8 cellular contexts compared by ENCODE assay signal in genomic region chrX:47619486-47620302, GRCh38. TPM values are rescaled to one million over a fixed set of nuclear protein-coding genes. Genes with fewer than 3 reads are reported as not detected.
DNase-seq lines count a peak whose midpoint lies in the region; ATAC-seq and TF ChIP-seq lines count a peak whose summit lies in the region.

Gene SYN1, minus strand, starts transcription at chrX:47619857. Its CDS starts 129 bp downstream, at chrX:47619728.

- H3K27ac ChIP-seq in right lobe of liver, result no peak within 1 kb of the TSS

- DNase-seq in NCI-H510A (lab: John Stamatoyannopoulos, UW) (peak; percentile 68), dermis blood vessel endothelial cell (peak; percentile 84), right lobe of liver (peak; percentile 66 to 84 (median 80))
- DNase-seq in activated CD4-positive, alpha-beta T cell treated with anti-CD3 and anti-CD28 coated beads, Interleukin-2, amount 50 U/mL, for 48 hours, result peak; percentile 74 to 76
- peak; percentile 80 for DNase-seq in stimulated activated CD4-positive, alpha-beta T cell treated with anti-CD3 and anti-CD28 coated beads, Interleukin-4, amount 100 ng/mL, for 24 hours

- no peaks in the 10 kb centered on the region for H3K36me3 ChIP-seq in right lobe of liver

- TF ChIP-seq CTCF in GM12875 (IDR thresholded peaks at IDR 0.05; ENCODE audit: borderline replicate concordance, insufficient read depth, low read depth, low read length), result peak; percentile 21; the same call in 1 of the 2 replicates
- peak in 3 of 4 donors; percentile 10 to 11 (median 10) for TF ChIP-seq CTCF in right lobe of liver (IDR thresholded peaks at IDR 0.05)

- H3K27me3 ChIP-seq in right lobe of liver, result no peaks in the 10 kb centered on the region

- TF ChIP-seq POLR2A in right lobe of liver (IDR thresholded peaks at IDR 0.05), result no peak

- ATAC-seq in HG03139 (IDR thresholded peaks at IDR 0.05; ENCODE audit: unreplicated experiment), result peak; percentile 50
- ATAC-seq in right lobe of liver, result peak; percentile 89 to 96 (median 94)
- no peak for ATAC-seq in GM21786 (IDR thresholded peaks at IDR 0.05; ENCODE audit: unreplicated experiment)

- 64% methylated on average over 11 of the region's 88 CpGs for WGBS in right lobe of liver (ENCODE audit: insufficient coverage, low coverage, low lambda C conversion rate, missing lambda C conversion rate)

- peak within 1 kb of the TSS; percentile 15 for H3K4me3 ChIP-seq in GM12875 (ENCODE audit: low read depth, low read length)
- H3K4me3 ChIP-seq in right lobe of liver, result peak within 1 kb of the TSS in 2 of 3 donors; percentile 14 to 32

- no peaks in the 10 kb centered on the region for H3K9me3 ChIP-seq in right lobe of liver

- intact Hi-C loops in right lobe of liver (cut with DNase I), result no loop called here

- no peaks in the 10 kb centered on the region for H3K4me1 ChIP-seq in right lobe of liver

RNA-seq across cellular contexts. Expression of gene SYN1, which starts in this region (rescaled TPM):
- 0.05 TPM in 1 of 2 replicates, not detected in the other for total RNA-seq in dermis blood vessel endothelial cell
- total RNA-seq in right lobe of liver, result 1 to 10 TPM in 2 of 6 experiments, under 1 TPM in 3, not detected in 1; 0.22 to 3.1 (median 0.37) TPM

Comparison
In these comparisons a context has a peak if more than half of its experiments do, and no peak if none do; other contexts are left out.
1. Peak in DNase-seq in dermis blood vessel endothelial cell; RNA of the gene not detected or under 1 TPM.